Comparison of ENCODE assay signal across 10 cellular contexts in the genomic region with DNA sequence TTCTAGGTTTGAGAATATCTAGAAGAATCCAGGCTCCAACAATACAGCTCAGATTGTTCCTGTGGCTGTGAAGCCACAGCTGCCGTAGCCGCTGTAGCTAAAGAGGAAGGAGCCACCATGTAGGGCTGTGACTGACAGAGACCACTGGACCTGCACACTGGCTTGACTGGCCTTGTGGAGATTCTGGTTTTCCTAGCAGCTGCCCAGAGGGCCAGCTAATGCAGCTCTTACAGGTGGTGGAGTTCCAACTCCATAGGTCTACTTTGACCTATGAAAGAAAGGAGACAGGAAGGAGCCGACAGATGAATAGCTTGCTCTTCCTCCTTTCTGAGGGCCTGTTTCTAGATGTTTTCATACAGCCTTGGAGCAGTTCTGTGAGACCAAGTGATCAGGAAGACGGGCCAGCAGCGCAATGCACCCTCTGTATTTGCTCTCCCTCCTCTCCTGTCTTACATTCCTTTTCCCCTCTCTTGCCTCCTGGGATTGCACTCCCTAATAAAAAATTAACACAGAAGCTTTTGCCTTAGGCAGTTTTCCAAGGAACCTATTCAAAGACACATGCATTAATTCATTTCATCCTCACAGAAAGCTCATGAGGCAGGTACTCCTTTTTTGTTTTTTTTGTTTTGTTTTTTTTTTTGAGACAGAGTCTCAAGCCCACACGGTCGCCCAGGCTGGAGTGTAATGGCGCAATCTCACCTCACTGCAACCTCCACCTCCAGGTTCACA. TPM values are rescaled to one million over a fixed set of nuclear protein-coding genes. Genes with fewer than 3 reads are reported as not detected.
DNase-seq lines count a peak whose midpoint lies in the region; ATAC-seq and TF ChIP-seq lines count a peak whose summit lies in the region.
"Had no signal": no experiment of that assay in that cellular context is flagged by ENCODE, and none has a peak within 500 bp of the region (broad histone marks: within the 10 kb centered on the region; RNA-seq: fewer than 3 reads in every experiment).

No MANE protein-coding gene starts in this region.

- no peak overlapping the region for H3K4me3 ChIP-seq in BLaER1
- H3K4me3 ChIP-seq: coronary artery had no signal

- DNase-seq in activated CD8-positive, alpha-beta T cell treated with anti-CD3 and anti-CD28 coated beads for 36 hours: peak; percentile 52
- no peak for DNase-seq in AG20443 (ENCODE audit: low spot score)
- DNase-seq in SK-N-DZ (ENCODE audit: low spot score): no peak
- DNase-seq in DMS114 treated with DMSO at 0.1 percent for 48 hours (lab: John Stamatoyannopoulos, UW; ENCODE audit: unreplicated experiment): no peak
- no peak for DNase-seq in stimulated activated CD4-positive, alpha-beta T cell treated with anti-CD3 and anti-CD28 coated beads, Interleukin-1b, Interleukin-23, amount 100 ng/mL, for 48 hours

- no peaks in the 10 kb centered on the region for H3K9me3 Mint-ChIP-seq in activated CD8-positive, alpha-beta T cell treated with anti-CD3 and anti-CD28 coated beads for 36 hours

- no peaks in the 10 kb centered on the region for H3K36me3 ChIP-seq in BLaER1

- peaks cover 11% of the 10 kb centered on the region for H3K36me3 Mint-ChIP-seq in activated CD8-positive, alpha-beta T cell treated with anti-CD3 and anti-CD28 coated beads for 36 hours (ENCODE audit: low read depth)

- POLR2A ChIA-PET in activated CD8-positive, alpha-beta T cell treated with anti-CD3 and anti-CD28 coated beads for 36 hours (lab: Charles Lee): interaction anchor here (0.7 to 5.6 kb wide), 14 partner anchors 8 to 81 kb away, joined by 3 to 25 read pairs (median 6); partner anchors contain the start of genes HBS1L and MYB

- H3K27me3 ChIP-seq in BLaER1: no peaks in the 10 kb centered on the region

- H3K9me3 ChIP-seq in BLaER1: peaks cover 25% of the 10 kb centered on the region

- H3K4me1 Mint-ChIP-seq in activated CD8-positive, alpha-beta T cell treated with anti-CD3 and anti-CD28 coated beads for 36 hours (ENCODE audit: low read depth): peaks cover 58% of the 10 kb centered on the region

- intact Hi-C loops in activated CD8-positive, alpha-beta T cell treated with anti-CD3 and anti-CD28 coated beads for 36 hours (cut with micrococcal nuclease): loop anchor here (5.0 kb wide), 1 partner anchor 37 kb away; no protein-coding TSS in a partner anchor

- TF ChIP-seq CTCF in activated CD8-positive, alpha-beta T cell treated with anti-CD3 and anti-CD28 coated beads for 36 hours (IDR thresholded peaks at IDR 0.05): no peak

- peak overlapping the region; percentile 77 for H3K27ac ChIP-seq in BLaER1
- H3K27ac ChIP-seq: C4-2B, coronary artery had no signal

- H4K20me1 ChIP-seq in BLaER1: no peaks in the 10 kb centered on the region

- H3K4me3 Mint-ChIP-seq in activated CD8-positive, alpha-beta T cell treated with anti-CD3 and anti-CD28 coated beads for 36 hours: peak overlapping the region; percentile 52

- no peaks in the 10 kb centered on the region for H3K27me3 Mint-ChIP-seq in activated CD8-positive, alpha-beta T cell treated with anti-CD3 and anti-CD28 coated beads for 36 hours

- H3K4me1 ChIP-seq in BLaER1: peaks cover 35% of the 10 kb centered on the region

- H3K9ac ChIP-seq in BLaER1: peak overlapping the region; percentile 35; the same call in 1 of the 2 replicates

- ATAC-seq in GM19397 (IDR thresholded peaks at IDR 0.05; ENCODE audit: unreplicated experiment) (peak; percentile 68), HG03159 (IDR thresholded peaks at IDR 0.05; ENCODE audit: unreplicated experiment) (peak; percentile 50)
- peak; percentile 69 for ATAC-seq in activated CD8-positive, alpha-beta T cell treated with anti-CD3 and anti-CD28 coated beads for 36 hours

- CTCF ChIA-PET in activated CD8-positive, alpha-beta T cell treated with anti-CD3 and anti-CD28 coated beads for 36 hours (lab: Charles Lee): interaction anchor here (0.8 to 2.0 kb wide), 13 partner anchors 10 to 294 kb away, joined by 3 to 19 read pairs (median 5); partner anchors contain the start of gene MYB

- H3K27ac Mint-ChIP-seq in activated CD8-positive, alpha-beta T cell treated with anti-CD3 and anti-CD28 coated beads for 36 hours: peak overlapping the region; percentile 97

- peak overlapping the region; percentile 68 for H3K4me2 ChIP-seq in BLaER1

RNA-seq across cellular contexts. Expression of gene MYB, which starts 51.8 kb away (rescaled TPM):
- total RNA-seq in activated CD8-positive, alpha-beta T cell treated with anti-CD3 and anti-CD28 coated beads for 36 hours: 10 to 100 TPM; 50.9 to 53.6 TPM
- polyA plus RNA-seq in SK-N-DZ (2014; cell fraction: cytosol; rRNA removed): 6.8 and 7.2 TPM in 2 replicates
- 6.3 and 7.1 TPM in 2 replicates for polyA plus RNA-seq in SK-N-DZ (2014; cell fraction: nucleus; rRNA removed)
